24 cellular contexts compared by ENCODE assay signal in the genomic region with DNA sequence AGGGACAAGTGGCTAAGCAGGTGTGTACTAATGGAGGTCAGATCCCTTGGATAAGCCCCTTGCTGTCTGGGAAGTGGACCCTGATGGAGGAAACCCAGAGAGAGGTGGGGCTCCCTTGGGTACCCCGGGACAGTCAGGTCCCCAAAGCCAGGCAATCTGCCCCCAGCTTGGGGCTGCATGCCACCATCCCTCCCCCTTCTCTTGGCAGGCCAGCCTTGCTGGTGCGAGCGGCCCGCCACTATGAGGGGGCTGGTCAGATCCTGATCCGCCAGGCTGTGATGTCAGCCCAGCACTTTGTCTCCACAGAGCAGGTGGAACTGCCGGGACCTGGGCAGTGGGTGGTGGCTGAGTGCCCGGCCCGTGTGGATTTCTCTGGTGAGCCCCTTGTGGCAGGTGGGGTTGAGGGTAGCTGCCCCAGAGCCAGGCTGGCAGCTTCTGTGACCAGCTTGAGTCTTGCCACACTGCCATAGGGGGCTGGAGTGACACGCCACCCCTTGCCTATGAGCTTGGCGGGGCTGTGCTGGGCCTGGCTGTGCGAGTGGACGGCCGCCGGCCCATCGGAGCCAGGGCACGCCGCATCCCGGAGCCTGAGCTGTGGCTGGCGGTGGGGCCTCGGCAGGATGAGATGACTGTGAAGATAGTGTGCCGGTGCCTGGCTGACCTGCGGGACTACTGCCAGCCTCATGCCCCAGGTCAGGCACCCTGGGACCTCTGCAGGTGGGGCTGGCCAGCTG.
"Had no signal": no experiment of that assay in that cellular context is flagged by ENCODE, and none has a peak within 500 bp of the region (broad histone marks: within the 10 kb centered on the region; RNA-seq: fewer than 3 reads in every experiment).

No MANE protein-coding gene starts in this region.

- DNase-seq: activated CD4-positive, alpha-beta memory T cell treated with anti-CD3 and anti-CD28 coated beads for 36 hours; activated CD4-positive, alpha-beta T cell treated with anti-CD3 and anti-CD28 coated beads, Interleukin-2, amount 10 ng/mL, durations not matched to agents 24 days and 14 days; activated CD4-positive, CD25-positive, alpha-beta regulatory T cell treated with anti-CD3 and anti-CD28 coated beads, Interleukin-2, amount 50 U/mL, for 72 hours; activated CD8-positive, alpha-beta memory T cell treated with anti-CD3 and anti-CD28 coated beads, Interleukin-2, amount 50 U/mL, for 4 hours; activated naive CD8-positive, alpha-beta T cell treated with anti-CD3 and anti-CD28 coated beads, Interleukin-2, amount 50 U/mL, for 24 hours; activated T-cell treated with anti-CD3 and anti-CD28 coated beads, Interleukin-2, amount 50 U/mL, for 1 hour; amygdala; cortex of kidney; effector memory CD8-positive, alpha-beta T cell; foreskin fibroblast; left ventricle myocardium inferior; ovary; stimulated activated CD4-positive, alpha-beta T cell treated with anti-CD3 and anti-CD28 coated beads, Interleukin-2, amount 100 ng/mL, for 48 hours; T-helper 2 cell had no signal

- FAIRE-seq: endothelial cell of umbilical vein, islet of Langerhans had no signal

- H3K4me1 ChIP-seq: right lobe of liver had no signal

- ATAC-seq: activated naive CD8-positive, alpha-beta T cell treated with anti-CD3 and anti-CD28 coated beads, Interleukin-2, amount 50 U/mL, for 24 hours; activated T-helper 17 cell treated with anti-CD3 and anti-CD28 coated beads, Interleukin-2, amount 50 U/mL, for 72 hours; effector memory CD8-positive, alpha-beta T cell; mucosa of descending colon; natural killer cell treated with Interleukin-12 subunit alpha and Interleukin-12 subunit beta and Interleukin-15 and Interleukin-18, amount 100 ng/mL, for 72 hours; right lobe of liver had no signal

- H3K27ac ChIP-seq: left ventricle myocardium inferior, neutrophil, ovary, right lobe of liver, thoracic aorta, vagina had no signal

- H3K27me3 ChIP-seq: neutrophil, ovary, right lobe of liver, vagina had no signal

- H3K4me3 ChIP-seq: left ventricle myocardium inferior, lung, mucosa of descending colon, ovary, right lobe of liver, thoracic aorta, vagina had no signal

- H3K9me3 ChIP-seq: left ventricle myocardium inferior, mucosa of descending colon, neutrophil, ovary, right lobe of liver, thoracic aorta, vagina had no signal
